Comparison of ENCODE assay signal across 3 cellular contexts in the genomic region with DNA sequence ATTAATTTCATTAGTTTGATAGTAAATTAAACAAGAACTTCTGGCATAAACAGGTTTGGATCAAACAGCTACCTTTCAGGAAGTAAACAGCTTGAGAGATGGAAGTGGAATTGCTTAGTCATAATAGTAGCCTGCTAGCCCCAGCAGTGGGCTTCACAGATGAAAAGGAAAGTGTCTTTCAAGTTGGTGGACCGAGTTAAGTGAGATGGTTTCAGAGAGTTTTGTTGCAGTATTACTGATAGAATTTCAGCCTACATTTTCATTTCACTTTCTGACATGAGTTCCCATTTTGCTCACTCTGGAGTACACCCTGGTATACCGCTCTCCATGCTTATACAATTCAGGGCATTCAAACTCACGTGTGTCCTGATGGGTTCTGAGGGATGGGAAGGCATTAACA.
TF ChIP-seq lines count a peak whose summit lies in the region.

No MANE protein-coding gene starts in this region.

TF ChIP-seq in GM23338, 12 proteins besides CTCF, POLR2A, EP300 and RAD21 (continues in another document):
- TF ChIP-seq, protein P1, sequence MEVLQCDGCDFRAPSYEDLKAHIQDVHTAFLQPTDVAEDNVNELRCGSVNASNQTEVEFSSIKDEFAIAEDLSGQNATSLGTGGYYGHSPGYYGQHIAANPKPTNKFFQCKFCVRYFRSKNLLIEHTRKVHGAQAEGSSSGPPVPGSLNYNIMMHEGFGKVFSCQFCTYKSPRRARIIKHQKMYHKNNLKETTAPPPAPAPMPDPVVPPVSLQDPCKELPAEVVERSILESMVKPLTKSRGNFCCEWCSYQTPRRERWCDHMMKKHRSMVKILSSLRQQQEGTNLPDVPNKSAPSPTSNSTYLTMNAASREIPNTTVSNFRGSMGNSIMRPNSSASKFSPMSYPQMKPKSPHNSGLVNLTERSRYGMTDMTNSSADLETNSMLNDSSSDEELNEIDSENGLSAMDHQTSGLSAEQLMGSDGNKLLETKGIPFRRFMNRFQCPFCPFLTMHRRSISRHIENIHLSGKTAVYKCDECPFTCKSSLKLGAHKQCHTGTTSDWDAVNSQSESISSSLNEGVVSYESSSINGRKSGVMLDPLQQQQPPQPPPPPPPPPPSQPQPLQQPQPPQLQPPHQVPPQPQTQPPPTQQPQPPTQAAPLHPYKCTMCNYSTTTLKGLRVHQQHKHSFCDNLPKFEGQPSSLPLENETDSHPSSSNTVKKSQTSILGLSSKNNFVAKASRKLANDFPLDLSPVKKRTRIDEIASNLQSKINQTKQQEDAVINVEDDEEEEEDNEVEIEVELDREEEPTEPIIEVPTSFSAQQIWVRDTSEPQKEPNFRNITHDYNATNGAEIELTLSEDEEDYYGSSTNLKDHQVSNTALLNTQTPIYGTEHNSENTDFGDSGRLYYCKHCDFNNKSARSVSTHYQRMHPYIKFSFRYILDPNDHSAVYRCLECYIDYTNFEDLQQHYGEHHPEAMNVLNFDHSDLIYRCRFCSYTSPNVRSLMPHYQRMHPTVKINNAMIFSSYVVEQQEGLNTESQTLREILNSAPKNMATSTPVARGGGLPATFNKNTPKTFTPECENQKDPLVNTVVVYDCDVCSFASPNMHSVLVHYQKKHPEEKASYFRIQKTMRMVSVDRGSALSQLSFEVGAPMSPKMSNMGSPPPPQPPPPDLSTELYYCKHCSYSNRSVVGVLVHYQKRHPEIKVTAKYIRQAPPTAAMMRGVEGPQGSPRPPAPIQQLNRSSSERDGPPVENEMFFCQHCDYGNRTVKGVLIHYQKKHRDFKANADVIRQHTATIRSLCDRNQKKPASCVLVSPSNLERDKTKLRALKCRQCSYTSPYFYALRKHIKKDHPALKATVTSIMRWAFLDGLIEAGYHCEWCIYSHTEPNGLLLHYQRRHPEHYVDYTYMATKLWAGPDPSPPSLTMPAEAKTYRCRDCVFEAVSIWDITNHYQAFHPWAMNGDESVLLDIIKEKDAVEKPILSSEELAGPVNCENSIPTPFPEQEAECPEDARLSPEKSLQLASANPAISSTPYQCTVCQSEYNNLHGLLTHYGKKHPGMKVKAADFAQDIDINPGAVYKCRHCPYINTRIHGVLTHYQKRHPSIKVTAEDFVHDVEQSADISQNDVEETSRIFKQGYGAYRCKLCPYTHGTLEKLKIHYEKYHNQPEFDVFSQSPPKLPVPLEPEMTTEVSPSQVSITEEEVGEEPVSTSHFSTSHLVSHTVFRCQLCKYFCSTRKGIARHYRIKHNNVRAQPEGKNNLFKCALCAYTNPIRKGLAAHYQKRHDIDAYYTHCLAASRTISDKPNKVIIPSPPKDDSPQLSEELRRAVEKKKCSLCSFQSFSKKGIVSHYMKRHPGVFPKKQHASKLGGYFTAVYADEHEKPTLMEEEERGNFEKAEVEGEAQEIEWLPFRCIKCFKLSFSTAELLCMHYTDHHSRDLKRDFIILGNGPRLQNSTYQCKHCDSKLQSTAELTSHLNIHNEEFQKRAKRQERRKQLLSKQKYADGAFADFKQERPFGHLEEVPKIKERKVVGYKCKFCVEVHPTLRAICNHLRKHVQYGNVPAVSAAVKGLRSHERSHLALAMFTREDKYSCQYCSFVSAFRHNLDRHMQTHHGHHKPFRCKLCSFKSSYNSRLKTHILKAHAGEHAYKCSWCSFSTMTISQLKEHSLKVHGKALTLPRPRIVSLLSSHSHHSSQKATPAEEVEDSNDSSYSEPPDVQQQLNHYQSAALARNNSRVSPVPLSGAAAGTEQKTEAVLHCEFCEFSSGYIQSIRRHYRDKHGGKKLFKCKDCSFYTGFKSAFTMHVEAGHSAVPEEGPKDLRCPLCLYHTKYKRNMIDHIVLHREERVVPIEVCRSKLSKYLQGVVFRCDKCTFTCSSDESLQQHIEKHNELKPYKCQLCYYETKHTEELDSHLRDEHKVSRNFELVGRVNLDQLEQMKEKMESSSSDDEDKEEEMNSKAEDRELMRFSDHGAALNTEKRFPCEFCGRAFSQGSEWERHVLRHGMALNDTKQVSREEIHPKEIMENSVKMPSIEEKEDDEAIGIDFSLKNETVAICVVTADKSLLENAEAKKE (CRISPR knock-in tag; IDR thresholded peaks at IDR 0.05), result no peak
- TF ChIP-seq POLR2AphosphoS5 (IDR thresholded peaks at IDR 0.05; ENCODE audit: low read depth), result no peak
- TF ChIP-seq STAT1 (IDR thresholded peaks at IDR 0.05; ENCODE audit: unreplicated experiment), result no peak
- no peak for TF ChIP-seq ZNF114 (CRISPR knock-in tag; IDR thresholded peaks at IDR 0.05)

TF ChIP-seq in SK-N-SH treated with all-trans-retinoic acid at 6 μM for 48 hours, 23 proteins besides CTCF, POLR2A, EP300 and RAD21:
- TF ChIP-seq TOX (CRISPR knock-in tag; IDR thresholded peaks at IDR 0.05; ENCODE audit: borderline replicate concordance), result no peak
- TF ChIP-seq RARB (CRISPR knock-in tag; IDR thresholded peaks at IDR 0.05), result no peak
- TF ChIP-seq ZFP3 (CRISPR knock-in tag; IDR thresholded peaks at IDR 0.05), result no peak
- TF ChIP-seq, protein P2, sequence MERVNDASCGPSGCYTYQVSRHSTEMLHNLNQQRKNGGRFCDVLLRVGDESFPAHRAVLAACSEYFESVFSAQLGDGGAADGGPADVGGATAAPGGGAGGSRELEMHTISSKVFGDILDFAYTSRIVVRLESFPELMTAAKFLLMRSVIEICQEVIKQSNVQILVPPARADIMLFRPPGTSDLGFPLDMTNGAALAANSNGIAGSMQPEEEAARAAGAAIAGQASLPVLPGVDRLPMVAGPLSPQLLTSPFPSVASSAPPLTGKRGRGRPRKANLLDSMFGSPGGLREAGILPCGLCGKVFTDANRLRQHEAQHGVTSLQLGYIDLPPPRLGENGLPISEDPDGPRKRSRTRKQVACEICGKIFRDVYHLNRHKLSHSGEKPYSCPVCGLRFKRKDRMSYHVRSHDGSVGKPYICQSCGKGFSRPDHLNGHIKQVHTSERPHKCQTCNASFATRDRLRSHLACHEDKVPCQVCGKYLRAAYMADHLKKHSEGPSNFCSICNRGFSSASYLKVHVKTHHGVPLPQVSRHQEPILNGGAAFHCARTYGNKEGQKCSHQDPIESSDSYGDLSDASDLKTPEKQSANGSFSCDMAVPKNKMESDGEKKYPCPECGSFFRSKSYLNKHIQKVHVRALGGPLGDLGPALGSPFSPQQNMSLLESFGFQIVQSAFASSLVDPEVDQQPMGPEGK (CRISPR knock-in tag; IDR thresholded peaks at IDR 0.05; ENCODE audit: borderline replicate concordance), result no peak
- no peak for TF ChIP-seq TCF4 (CRISPR knock-in tag; IDR thresholded peaks at IDR 0.05; ENCODE audit: borderline replicate concordance)
- no peak for TF ChIP-seq OSR1 (CRISPR knock-in tag; IDR thresholded peaks at IDR 0.05)
- no peak for TF ChIP-seq ESRRG (CRISPR knock-in tag; IDR thresholded peaks at IDR 0.05)
- TF ChIP-seq ZNF8 (CRISPR knock-in tag; IDR thresholded peaks at IDR 0.05), result no peak
- TF ChIP-seq BACH2 (CRISPR knock-in tag; IDR thresholded peaks at IDR 0.05; ENCODE audit: borderline replicate concordance), result no peak

TF ChIP-seq in HepG2, 621 proteins besides CTCF, POLR2A, EP300 and RAD21:
- TF ChIP-seq ISX (CRISPR knock-in tag; conservative IDR thresholded peaks at IDR 0.05) (no peak), ZMAT3 (CRISPR knock-in tag; conservative IDR thresholded peaks at IDR 0.05) (no peak), ZNF160 (CRISPR knock-in tag; IDR thresholded peaks at IDR 0.05) (no peak), GPN1 (CRISPR knock-in tag; IDR thresholded peaks at IDR 0.05; ENCODE audit: borderline replicate concordance) (no peak), ZNF614 (CRISPR knock-in tag; IDR thresholded peaks at IDR 0.05; ENCODE audit: borderline replicate concordance) (no peak), CCDC6 (CRISPR knock-in tag; IDR thresholded peaks at IDR 0.05) (no peak), NFE2L2 (IDR thresholded peaks at IDR 0.05; ENCODE audit: low read length) (no peak), ZNF619 (CRISPR knock-in tag; IDR thresholded peaks at IDR 0.05) (no peak), HNRNPL (IDR thresholded peaks at IDR 0.05; ENCODE audit: low read depth, low read length) (no peak), ZNF557 (CRISPR knock-in tag; IDR thresholded peaks at IDR 0.05) (no peak)
- TF ChIP-seq, protein P3, sequence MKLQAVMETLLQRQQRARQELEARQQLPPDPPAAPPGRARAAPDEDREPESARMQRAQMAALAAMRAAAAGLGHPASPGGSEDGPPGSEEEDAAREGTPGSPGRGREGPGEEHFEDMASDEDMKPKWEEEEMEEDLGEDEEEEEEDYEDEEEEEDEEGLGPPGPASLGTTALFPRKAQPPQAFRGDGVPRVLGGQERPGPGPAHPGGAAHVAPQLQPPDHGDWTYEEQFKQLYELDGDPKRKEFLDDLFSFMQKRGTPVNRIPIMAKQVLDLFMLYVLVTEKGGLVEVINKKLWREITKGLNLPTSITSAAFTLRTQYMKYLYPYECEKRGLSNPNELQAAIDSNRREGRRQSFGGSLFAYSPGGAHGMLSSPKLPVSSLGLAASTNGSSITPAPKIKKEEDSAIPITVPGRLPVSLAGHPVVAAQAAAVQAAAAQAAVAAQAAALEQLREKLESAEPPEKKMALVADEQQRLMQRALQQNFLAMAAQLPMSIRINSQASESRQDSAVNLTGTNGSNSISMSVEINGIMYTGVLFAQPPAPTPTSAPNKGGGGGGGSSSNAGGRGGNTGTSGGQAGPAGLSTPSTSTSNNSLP (IDR thresholded peaks at IDR 0.05; ENCODE audit: low read depth, low read length), result no peak
- TF ChIP-seq, protein P4, sequence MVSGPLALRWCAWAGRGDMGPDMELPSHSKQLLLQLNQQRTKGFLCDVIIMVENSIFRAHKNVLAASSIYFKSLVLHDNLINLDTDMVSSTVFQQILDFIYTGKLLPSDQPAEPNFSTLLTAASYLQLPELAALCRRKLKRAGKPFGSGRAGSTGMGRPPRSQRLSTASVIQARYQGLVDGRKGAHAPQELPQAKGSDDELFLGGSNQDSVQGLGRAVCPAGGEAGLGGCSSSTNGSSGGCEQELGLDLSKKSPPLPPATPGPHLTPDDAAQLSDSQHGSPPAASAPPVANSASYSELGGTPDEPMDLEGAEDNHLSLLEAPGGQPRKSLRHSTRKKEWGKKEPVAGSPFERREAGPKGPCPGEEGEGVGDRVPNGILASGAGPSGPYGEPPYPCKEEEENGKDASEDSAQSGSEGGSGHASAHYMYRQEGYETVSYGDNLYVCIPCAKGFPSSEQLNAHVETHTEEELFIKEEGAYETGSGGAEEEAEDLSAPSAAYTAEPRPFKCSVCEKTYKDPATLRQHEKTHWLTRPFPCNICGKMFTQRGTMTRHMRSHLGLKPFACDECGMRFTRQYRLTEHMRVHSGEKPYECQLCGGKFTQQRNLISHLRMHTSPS (CRISPR knock-in tag; IDR thresholded peaks at IDR 0.05; ENCODE audit: low read depth), result no peak
- TF ChIP-seq, protein P5, sequence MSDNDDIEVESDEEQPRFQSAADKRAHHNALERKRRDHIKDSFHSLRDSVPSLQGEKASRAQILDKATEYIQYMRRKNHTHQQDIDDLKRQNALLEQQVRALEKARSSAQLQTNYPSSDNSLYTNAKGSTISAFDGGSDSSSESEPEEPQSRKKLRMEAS (IDR thresholded peaks at IDR 0.05), result no peak
